ENCODE assay signal across 21 cellular contexts in genomic region chr14:74412753-74413152, GRCh38. TPM values are rescaled to one million over a fixed set of nuclear protein-coding genes. Genes with fewer than 3 reads are reported as not detected.
A peak's percentile ranks its signal among the peaks of the same experiment; 100 is the strongest.
DNase-seq lines count a peak whose midpoint lies in the region; ATAC-seq and TF ChIP-seq lines count a peak whose summit lies in the region.
"Had no signal": no experiment of that assay in that cellular context is flagged by ENCODE, and none has a peak within 500 bp of the region (broad histone marks: within the 10 kb centered on the region; RNA-seq: fewer than 3 reads in every experiment).

No MANE protein-coding gene starts in this region.

- no peak for TF ChIP-seq CTCF in breast epithelium (IDR thresholded peaks at IDR 0.05)

- H2AFZ ChIP-seq in neuronal stem cell (ENCODE audit: low read length): no peak overlapping the region

- H3K27me3 ChIP-seq in mesendoderm (ENCODE audit: insufficient read depth, low read length, poor library complexity): no peaks in the 10 kb centered on the region
- H3K27me3 ChIP-seq in neuronal stem cell (ENCODE audit: control insufficient read depth in 3 of 3, insufficient read depth in 3 of 3, low read depth in 1 of 3, low read length in 3 of 3): peaks cover 0 to 14% (median 0%) of the 10 kb centered on the region in 3 experiments
- no peaks in the 10 kb centered on the region for H3K27me3 ChIP-seq in breast epithelium
- H3K27me3 ChIP-seq: BLaER1 had no signal

- H3K27ac ChIP-seq in caudate nucleus (ENCODE audit: low read depth, low read length): peak overlapping the region; percentile 67
- H3K27ac ChIP-seq in mesendoderm (ENCODE audit: low read depth, low read length): no peak overlapping the region
- no peak overlapping the region for H3K27ac ChIP-seq in neuronal stem cell (replicated peaks; ENCODE audit: low read length)
- no peak overlapping the region for H3K27ac ChIP-seq in breast epithelium
- H3K27ac ChIP-seq: 22Rv1, BLaER1, C4-2B had no signal

- H3K4me2 ChIP-seq in mesendoderm (ENCODE audit: low read length) (no peak overlapping the region), neuronal stem cell (ENCODE audit: insufficient read depth, low read length, poor library complexity, severe bottlenecking) (no peak overlapping the region)
- H3K4me2 ChIP-seq: BLaER1 had no signal

- DNase-seq in cardiac septum (ENCODE audit: low spot score): peak; percentile 46
- DNase-seq in Right ventricle myocardium superior: no peak
- DNase-seq in caudate nucleus (lab: John Stamatoyannopoulos, UW): no peak
- no peak for DNase-seq in mesendoderm
- no peak for DNase-seq in neuronal stem cell (ENCODE audit: low spot score)
- no peak for DNase-seq in breast epithelium (ENCODE audit: low spot score in 2 of 2)
- DNase-seq in GM03348 (ENCODE audit: low spot score): no peak
- DNase-seq: Caco-2; CD4-positive, CD25-positive, alpha-beta regulatory T cell; CD8-positive, alpha-beta T cell; DMS79; EL; GDM1; GOT3; HCEC 1CT had no signal

- H3K9ac ChIP-seq in mesendoderm (ENCODE audit: low read length): no peak overlapping the region
- no peak overlapping the region for H3K9ac ChIP-seq in neuronal stem cell (ENCODE audit: low read depth, low read length, poor library complexity)
- H3K9ac ChIP-seq: BLaER1 had no signal

- peak overlapping the region; percentile 5 for H3K56ac ChIP-seq in mesendoderm (ENCODE audit: low read length)

- no peak overlapping the region for H3K14ac ChIP-seq in neuronal stem cell (ENCODE audit: low read length)

- H4K8ac ChIP-seq in mesendoderm (ENCODE audit: low read depth, low read length) (no peak overlapping the region), neuronal stem cell (ENCODE audit: low read depth, low read length) (no peak overlapping the region)

- H2BK12ac ChIP-seq in neuronal stem cell (ENCODE audit: low read length): peak overlapping the region; percentile 77

- no CpG with 5 or more reads among the region's 2 CpGs for WGBS in mesendoderm (ENCODE audit: extremely low coverage, insufficient coverage, low lambda C conversion rate)
- no CpG with 5 or more reads among the region's 2 CpGs for whole genome bisulfite sequencing in neuronal stem cell (ENCODE audit: extremely low coverage in 2 of 2, insufficient read length in 2 of 2, insufficient replicate concordance in 1 of 2), 2 donors

- H3K23ac ChIP-seq in mesendoderm (ENCODE audit: low read length): no peak overlapping the region
- no peak overlapping the region for H3K23ac ChIP-seq in neuronal stem cell (ENCODE audit: low read depth, low read length, poor library complexity)

- no peak overlapping the region for H2BK120ac ChIP-seq in mesendoderm (ENCODE audit: low read depth, low read length)
- H2BK120ac ChIP-seq in neuronal stem cell (ENCODE audit: low read depth, low read length): no peak overlapping the region

- ATAC-seq in Right ventricle myocardium superior (ENCODE audit: poor library complexity) (no peak), HG03342 (IDR thresholded peaks at IDR 0.05; ENCODE audit: unreplicated experiment) (no peak)
- ATAC-seq: CD8-positive, alpha-beta T cell had no signal

- H2AK5ac ChIP-seq in mesendoderm (ENCODE audit: low read length): peak overlapping the region; percentile 28
- peak overlapping the region; percentile 59 for H2AK5ac ChIP-seq in neuronal stem cell (ENCODE audit: low read depth, low read length)

- H3K4ac ChIP-seq in mesendoderm (ENCODE audit: low read depth, low read length) (no peak overlapping the region), neuronal stem cell (ENCODE audit: low read length) (no peak overlapping the region)

- intact Hi-C loops in cardiac septum (cut with DNase I): no loop called here
- intact Hi-C loops in Right ventricle myocardium superior (cut with DNase I): no loop called here
- intact Hi-C loops in breast epithelium (cut with DNase I; ENCODE audit: low total_unique reads): no loop called here

- H3K79me2 ChIP-seq in mesendoderm (ENCODE audit: control insufficient read depth, insufficient read depth, low read length): no peaks in the 10 kb centered on the region

- H2BK5ac ChIP-seq in mesendoderm (ENCODE audit: low read length) (no peak overlapping the region), neuronal stem cell (ENCODE audit: low read length) (peak overlapping the region; percentile 27)

- H3K4me3 ChIP-seq in mesendoderm (ENCODE audit: low read length) (no peak overlapping the region), neuronal stem cell (ENCODE audit: low read length in 2 of 2) (peak overlapping the region in 1 of 2 donors; percentile 15), breast epithelium (no peak overlapping the region)
- H3K4me3 ChIP-seq: BLaER1 had no signal

- H3K4me1 ChIP-seq in mesendoderm (ENCODE audit: control insufficient read depth, low read depth, low read length) (peaks cover 14% of the 10 kb centered on the region), neuronal stem cell (ENCODE audit: control insufficient read depth in 2 of 2, insufficient read depth in 1 of 2, low read depth in 1 of 2, low read length in 2 of 2) (peaks cover 17 to 26% of the 10 kb centered on the region in 2 donors), breast epithelium (no peaks in the 10 kb centered on the region)
- H3K4me1 ChIP-seq: Caco-2 had no signal

- H3K18ac ChIP-seq in mesendoderm (ENCODE audit: low read length): no peak overlapping the region
- peak overlapping the region; percentile 63 for H3K18ac ChIP-seq in neuronal stem cell (ENCODE audit: low read length)

- H4K5ac ChIP-seq in mesendoderm (ENCODE audit: low read length): no peak overlapping the region

- H4K91ac ChIP-seq in neuronal stem cell (ENCODE audit: low read depth, low read length, poor library complexity): peak overlapping the region; percentile 76

- no peak overlapping the region for H2BK15ac ChIP-seq in mesendoderm (replicated peaks; ENCODE audit: low read depth)
- H2BK15ac ChIP-seq in neuronal stem cell (ENCODE audit: low read length): peak overlapping the region; percentile 42

- H3K36me3 ChIP-seq in mesendoderm (ENCODE audit: control insufficient read depth, insufficient read depth, low read length) (no peaks in the 10 kb centered on the region), neuronal stem cell (replicated peaks in 1 of 2; ENCODE audit: control insufficient read depth in 2 of 2, insufficient read depth in 2 of 2, low read length in 2 of 2) (no peaks in the 10 kb centered on the region), breast epithelium (no peaks in the 10 kb centered on the region)
- H3K36me3 ChIP-seq: BLaER1 had no signal

- H3K9me3 ChIP-seq in neuronal stem cell (replicated peaks in 1 of 2; ENCODE audit: control insufficient read depth in 2 of 2, insufficient read depth in 1 of 2, low read depth in 1 of 2, low read length in 2 of 2) (no peaks in the 10 kb centered on the region), breast epithelium (no peaks in the 10 kb centered on the region)
- H3K9me3 ChIP-seq: BLaER1, Caco-2 had no signal

- TF ChIP-seq POLR2A in breast epithelium (IDR thresholded peaks at IDR 0.05): no peak

- H3K79me1 ChIP-seq in mesendoderm (ENCODE audit: low read length) (no peaks in the 10 kb centered on the region), neuronal stem cell (ENCODE audit: low read depth, low read length) (peaks cover 4% of the 10 kb centered on the region)

RNA-seq across cellular contexts. Expression of gene SYNDIG1L, which starts 13.3 kb away (rescaled TPM):
- total RNA-seq in cardiac septum: not detected
- total RNA-seq in Right ventricle myocardium superior: not detected
- 0.37 TPM for polyA plus RNA-seq in mesendoderm (2013, experiment 1 of 2)
- 0.34 TPM for polyA plus RNA-seq in mesendoderm (2013, experiment 2 of 2)
- polyA plus RNA-seq in neuronal stem cell (2013, experiment 1 of 2): 1.8 TPM
- 1.7 TPM for polyA plus RNA-seq in neuronal stem cell (2013, experiment 2 of 2)
- 1 to 10 TPM in 1 of 3 donors, under 1 TPM in 2; 0.33 to 1.0 (median 0.64) TPM for total RNA-seq in breast epithelium
- total RNA-seq: B cell; CD4-positive, CD25-positive, alpha-beta regulatory T cell; CD8-positive, alpha-beta T cell had no signal
- polyA plus RNA-seq: AG04450; CD4-positive, CD25-positive, alpha-beta regulatory T cell had no signal
